Comparison of ENCODE assay signal across 8 cellular contexts in the genomic region with DNA sequence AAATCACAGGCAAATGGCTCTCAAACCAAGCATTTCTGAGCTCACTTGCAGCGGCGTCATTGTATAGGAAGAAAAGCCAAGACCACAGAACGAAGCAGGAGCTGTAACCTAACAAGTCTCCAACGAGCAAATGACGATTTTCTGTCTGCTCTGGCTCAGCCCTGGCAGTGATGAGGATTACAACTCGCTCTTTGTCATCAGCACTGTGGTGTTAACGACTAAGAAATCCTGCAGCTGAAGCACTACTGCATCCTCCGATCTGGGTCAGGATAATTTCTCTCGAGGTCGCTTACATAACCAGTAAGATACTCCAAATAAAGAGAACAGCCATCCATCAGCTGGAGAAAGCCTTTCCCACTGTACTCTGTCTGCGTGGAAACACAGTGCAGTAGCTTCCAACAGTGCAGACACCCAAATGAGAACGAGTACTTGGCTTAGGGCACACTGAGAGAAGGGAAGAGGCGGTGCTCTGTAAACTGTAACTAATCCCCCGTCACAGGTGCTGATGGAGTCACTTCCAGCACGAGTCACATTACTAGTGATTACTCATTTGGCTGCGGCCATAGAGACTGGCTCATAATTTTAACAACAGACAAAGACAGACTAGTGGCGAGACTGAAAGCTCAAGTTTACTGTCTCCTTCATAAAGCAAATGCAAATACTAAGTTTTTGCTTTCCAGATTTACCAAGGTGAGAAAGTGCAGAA.
DNase-seq lines count a peak whose midpoint lies in the region; ATAC-seq and TF ChIP-seq lines count a peak whose summit lies in the region.

No MANE protein-coding gene starts in this region.

- peak overlapping the region; percentile 54 for H2BK120ac ChIP-seq in IMR-90 (ENCODE audit: low read depth, low read length)

- no peaks in the 10 kb centered on the region for H3K9me3 Mint-ChIP-seq in naive thymus-derived CD4-positive, alpha-beta T cell
- H3K9me3 Mint-ChIP-seq in stimulated activated naive B cell treated with anti-CD40 and anti-IgM and Interleukin-4, amounts not matched to agents 10 μg/mL and 1 μg/mL and 100 μg/mL, for 72 hours, result no peaks in the 10 kb centered on the region

- H3K14ac ChIP-seq in IMR-90 (replicated peaks; ENCODE audit: low read depth, low read length), result peak overlapping the region; percentile 87

- H3K36me3 ChIP-seq in IMR-90 (ENCODE audit: control insufficient read depth, insufficient read depth, low read length), result no peaks in the 10 kb centered on the region
- H3K36me3 ChIP-seq in naive thymus-derived CD4-positive, alpha-beta T cell (ENCODE audit: control insufficient read depth in 2 of 3, insufficient read depth in 3 of 3, low read length in 3 of 3), result no peaks in the 10 kb centered on the region

- TF ChIP-seq POLR2A in IMR-90 (IDR thresholded peaks at IDR 0.05; ENCODE audit: low read depth, low read length), result peak; percentile 98

- peak; percentile 8; the same call in 1 of the 2 replicates for TF ChIP-seq RAD21 in IMR-90 (IDR thresholded peaks at IDR 0.05; ENCODE audit: low read length)

- peak overlapping the region; percentile 93 to 99 (median 98) for H3K4me3 Mint-ChIP-seq in naive thymus-derived CD4-positive, alpha-beta T cell
- peak overlapping the region; percentile 90 to 94 for H3K4me3 Mint-ChIP-seq in stimulated activated naive B cell treated with anti-CD40 and anti-IgM and Interleukin-4, amounts not matched to agents 10 μg/mL and 1 μg/mL and 100 μg/mL, for 72 hours

- TF ChIP-seq CTCF in IMR-90 (conservative IDR thresholded peaks at IDR 0.05; ENCODE audit: low read depth, low read length), result peak; percentile 17; the same call in 1 of the 2 replicates

- peaks cover 4 to 25% of the 10 kb centered on the region in 2 experiments; a peak in 2 of 4 replicates for H3K79me1 ChIP-seq in IMR-90 (ENCODE audit: low read depth in 1 of 2, low read length in 2 of 2)

- H4K8ac ChIP-seq in IMR-90 (ENCODE audit: low read depth in 2 of 2, low read length in 2 of 2), result peak overlapping the region; percentile 12 to 59; a peak in 3 of 4 replicates

- H2BK20ac ChIP-seq in IMR-90 (ENCODE audit: low read depth, low read length), result peak overlapping the region; percentile 47; the same call in 1 of the 2 replicates

- H3K27ac ChIP-seq in IMR-90 (ENCODE audit: insufficient read depth, low read length), result peak overlapping the region; percentile 87
- peak overlapping the region; percentile 91 for H3K27ac ChIP-seq in naive thymus-derived CD4-positive, alpha-beta T cell (ENCODE audit: low read depth, low read length)

- peak overlapping the region; percentile 95 for H3K23ac ChIP-seq in IMR-90 (ENCODE audit: low read depth, low read length)

- H3K4ac ChIP-seq in IMR-90 (ENCODE audit: low read depth, low read length), result peak overlapping the region; percentile 82

- intact Hi-C loops in IMR-90 (cut with micrococcal nuclease), result loop anchor here (1.0 to 5.0 kb wide), 4 partner anchors 196 to 498 kb away; partner anchors contain the start of genes JMJD1C and REEP3
- intact Hi-C loops in naive thymus-derived CD4-positive, alpha-beta T cell (cut with micrococcal nuclease), result loop anchor here (1.0 to 10.0 kb wide), 20 partner anchors 27 to 1368 kb away; partner anchors contain the start of genes ARID5B (in 2 of the 2), EGR2 (in 2 of the 2), JMJD1C (in 2 of the 2) and NRBF2 (in 2 of the 2)

- peak overlapping the region; percentile 49 for H4K91ac ChIP-seq in IMR-90 (ENCODE audit: insufficient read depth, low read depth, low read length)

- H2AK9ac ChIP-seq in IMR-90 (replicated peaks; ENCODE audit: low read depth, low read length, poor library complexity), result peak overlapping the region; percentile 47

- no CpG with 5 or more reads among the region's 17 CpGs for WGBS in IMR-90 (ENCODE audit: extremely low coverage in 2 of 2, insufficient read length in 1 of 2), 2 experiments

- dilution Hi-C loops in IMR-90 (cut with HindIII; ENCODE audit: low sequenced_read_pairs, unreplicated experiment), result no loop called here

- peak overlapping the region; percentile 85 for H3K9ac ChIP-seq in IMR-90 (ENCODE audit: low read depth, low read length)

- H3K4me1 ChIP-seq in IMR-90 (ENCODE audit: control insufficient read depth, insufficient read depth, low read length), result peaks cover 4% of the 10 kb centered on the region
- peaks cover 9 to 19% of the 10 kb centered on the region in 2 donors for H3K4me1 ChIP-seq in naive thymus-derived CD4-positive, alpha-beta T cell (ENCODE audit: control insufficient read depth in 2 of 2, insufficient read depth in 2 of 2, low read length in 2 of 2)

- H3K9me3 ChIP-seq in IMR-90 (ENCODE audit: control insufficient read depth, insufficient read depth, low read length), result no peaks in the 10 kb centered on the region
- H3K9me3 ChIP-seq in naive thymus-derived CD4-positive, alpha-beta T cell (ENCODE audit: control insufficient read depth in 2 of 3, low read length in 3 of 3), result no peaks in the 10 kb centered on the region

- H3K4me2 ChIP-seq in IMR-90 (ENCODE audit: low read depth, low read length), result peak overlapping the region; percentile 81

- H3K27me3 ChIP-seq in IMR-90 (ENCODE audit: control insufficient read depth, insufficient read depth, low read length), result no peaks in the 10 kb centered on the region
- no peaks in the 10 kb centered on the region for H3K27me3 ChIP-seq in naive thymus-derived CD4-positive, alpha-beta T cell (ENCODE audit: control insufficient read depth in 2 of 2, insufficient read depth in 2 of 2, low read length in 2 of 2)

- peak overlapping the region; percentile 83 for H2BK5ac ChIP-seq in IMR-90 (ENCODE audit: low read depth, low read length, poor library complexity, severe bottlenecking)

- CTCF ChIA-PET in IMR-90 (lab: Yijun Ruan, JAX), result interaction anchor here (0.7 to 1.2 kb wide), 2 partner anchors 51 to 360 kb away, joined by 3 to 4 read pairs; no protein-coding TSS in a partner anchor
- CTCF ChIA-PET in naive thymus-derived CD4-positive, alpha-beta T cell (lab: Charles Lee), result interaction anchor here (0.6 to 1.5 kb wide), 7 partner anchors 22 to 448 kb away, joined by 3 to 6 read pairs (median 4); no protein-coding TSS in a partner anchor

- peak overlapping the region; percentile 78 for H3K18ac ChIP-seq in IMR-90 (ENCODE audit: low read depth, low read length)

- H4K5ac ChIP-seq in IMR-90 (ENCODE audit: low read depth, low read length), result peak overlapping the region; percentile 45

- TSS peak; percentile 83 for BruUV-seq in IMR-90 (replicated peaks; lab: Mats Ljungman, UMichigan)

- ATAC-seq in GM21528 (IDR thresholded peaks at IDR 0.05; ENCODE audit: low FRiP score, unreplicated experiment) (peak; percentile 98), IMR-90 (ENCODE audit: low read depth) (peak; percentile 80)
- ATAC-seq in naive thymus-derived CD4-positive, alpha-beta T cell, result peak; percentile 95
- peak; percentile 97 to 99 for ATAC-seq in stimulated activated naive B cell treated with anti-CD40 and anti-IgM and Interleukin-4, amounts not matched to agents 10 μg/mL and 1 μg/mL and 100 μg/mL, for 72 hours (replicated peaks)

- DNase-seq in DMS53 (lab: John Stamatoyannopoulos, UW) (peak; percentile 98), IMR-90 (peak; percentile 97), OCI-M1 (lab: John Stamatoyannopoulos, UW) (peak; percentile 97), fibroblast of gingiva (ENCODE audit: low read depth) (peak; percentile 91)
- peak; percentile 79 to 81 for DNase-seq in activated T-cell treated with anti-CD3 and anti-CD28 coated beads, Interleukin-2, amount 50 U/mL, for 48 hours
- DNase-seq in naive thymus-derived CD4-positive, alpha-beta T cell, result peak; percentile 55 to 95 (median 89)
- peak; percentile 78 for DNase-seq in stimulated activated naive B cell treated with anti-CD40 and anti-IgM and Interleukin-4, amounts not matched to agents 10 μg/mL and 1 μg/mL and 100 μg/mL, for 72 hours

- peaks cover 9 to 33% (median 19%) of the 10 kb centered on the region in 7 donors for H3K4me1 Mint-ChIP-seq in naive thymus-derived CD4-positive, alpha-beta T cell
- H3K4me1 Mint-ChIP-seq in stimulated activated naive B cell treated with anti-CD40 and anti-IgM and Interleukin-4, amounts not matched to agents 10 μg/mL and 1 μg/mL and 100 μg/mL, for 72 hours, result peaks cover 9 to 17% of the 10 kb centered on the region in 2 donors

- peaks cover 4% of the 10 kb centered on the region; the same call in 1 of the 2 replicates for H4K20me1 ChIP-seq in IMR-90 (ENCODE audit: insufficient read depth, low read length)

- peaks cover 0 to 3% (median 0%) of the 10 kb centered on the region in 5 donors for H3K36me3 Mint-ChIP-seq in naive thymus-derived CD4-positive, alpha-beta T cell
- H3K36me3 Mint-ChIP-seq in stimulated activated naive B cell treated with anti-CD40 and anti-IgM and Interleukin-4, amounts not matched to agents 10 μg/mL and 1 μg/mL and 100 μg/mL, for 72 hours, result peaks cover 2 to 4% of the 10 kb centered on the region in 2 donors

- H3K56ac ChIP-seq in IMR-90 (ENCODE audit: extremely low read depth, insufficient read depth, low read length), result peak overlapping the region; percentile 88

- peak overlapping the region; percentile 97 to 100 (median 99) for H3K27ac Mint-ChIP-seq in naive thymus-derived CD4-positive, alpha-beta T cell
- peak overlapping the region; percentile 97 for H3K27ac Mint-ChIP-seq in stimulated activated naive B cell treated with anti-CD40 and anti-IgM and Interleukin-4, amounts not matched to agents 10 μg/mL and 1 μg/mL and 100 μg/mL, for 72 hours

- peak overlapping the region; percentile 73 for H2AK5ac ChIP-seq in IMR-90 (ENCODE audit: low read depth, low read length)

- peak overlapping the region; percentile 48; the same call in 2 of the 3 replicates for H2BK15ac ChIP-seq in IMR-90 (ENCODE audit: low read depth, low read length)

- peaks cover 5% of the 10 kb centered on the region; the same call in 1 of the 2 replicates for H3K9me1 ChIP-seq in IMR-90 (ENCODE audit: insufficient read depth, low read length)

- peak overlapping the region; percentile 55 for H3K4me3 ChIP-seq in IMR-90 (ENCODE audit: insufficient read depth, low read depth, low read length)
- peak overlapping the region; percentile 60 for H3K4me3 ChIP-seq in naive thymus-derived CD4-positive, alpha-beta T cell (ENCODE audit: low read length)

- no peaks in the 10 kb centered on the region for H3K27me3 Mint-ChIP-seq in naive thymus-derived CD4-positive, alpha-beta T cell
- H3K27me3 Mint-ChIP-seq in stimulated activated naive B cell treated with anti-CD40 and anti-IgM and Interleukin-4, amounts not matched to agents 10 μg/mL and 1 μg/mL and 100 μg/mL, for 72 hours, result no peaks in the 10 kb centered on the region

- in situ Hi-C loops in IMR-90 (cut with MboI; ENCODE audit: low sequenced_read_pairs), result no loop called here

- POLR2A ChIA-PET in IMR-90 (lab: Charles Lee; ENCODE audit: unreplicated experiment), result interaction anchor here (0.6 to 1.6 kb wide), 2 partner anchors 10 to 348 kb away, joined by 3 to 4 read pairs; no protein-coding TSS in a partner anchor
- POLR2A ChIA-PET in naive thymus-derived CD4-positive, alpha-beta T cell (lab: Charles Lee), result interaction anchor here (0.5 to 3.0 kb wide), 16 partner anchors 9 to 1350 kb away, joined by 3 to 20 read pairs (median 5); partner anchors contain the start of genes NRBF2 and REEP3

- peak overlapping the region; percentile 33 for H2AFZ ChIP-seq in IMR-90 (replicated peaks; ENCODE audit: low read length, poor library complexity)

TF ChIP-seq in IMR-90, 13 proteins besides CTCF, POLR2A, EP300 and RAD21 (continues in another document):
- no peak for TF ChIP-seq RFX5 (IDR thresholded peaks at IDR 0.05; ENCODE audit: low read depth, low read length)

Comparison
In these comparisons a context has a peak if more than half of its experiments do, and no peak if none do; other contexts are left out.
1. Peak in every context shown above with its lines: DNase-seq, ATAC-seq, H3K4me3 ChIP-seq and H3K27ac ChIP-seq.